In genomic region chr12:31756977-31757420, GRCh38 we compare ENCODE assay signal across 3 cellular contexts.
TF ChIP-seq lines count a peak whose summit lies in the region.

No MANE protein-coding gene starts in this region.

TF ChIP-seq in Ishikawa, 13 proteins besides CTCF, POLR2A, EP300 and RAD21:
- TF ChIP-seq YY1 (IDR thresholded peaks at IDR 0.05; ENCODE audit: low read depth) (no peak), USF1 (IDR thresholded peaks at IDR 0.05) (peak; percentile 78), TCF12 (IDR thresholded peaks at IDR 0.05; ENCODE audit: low read depth) (peak; percentile 93), EGR1 (IDR thresholded peaks at IDR 0.05) (no peak), MAX (IDR thresholded peaks at IDR 0.05) (peak; percentile 62; the same call in 1 of the 2 replicates), FOXM1 (IDR thresholded peaks at IDR 0.05; ENCODE audit: borderline replicate concordance, low read depth) (peak; percentile 81), TAF1 (IDR thresholded peaks at IDR 0.05; ENCODE audit: low read depth) (no peak), NFIC (IDR thresholded peaks at IDR 0.05) (peak; percentile 59), TEAD4 (IDR thresholded peaks at IDR 0.05) (peak; percentile 53; the same call in 1 of the 2 replicates), CEBPB (IDR thresholded peaks at IDR 0.05) (no peak; the same call in 1 of the 2 replicates), CREB1 (IDR thresholded peaks at IDR 0.05; ENCODE audit: low read depth) (no peak), REST (IDR thresholded peaks at IDR 0.05; ENCODE audit: low read depth) (no peak), ZBTB7A (IDR thresholded peaks at IDR 0.05; ENCODE audit: low read depth) (no peak)
TF ChIP-seq in Ishikawa: peak in this region for 6.

TF ChIP-seq in GM12878, 131 proteins besides CTCF, POLR2A, EP300 and RAD21:
- TF ChIP-seq NBN (IDR thresholded peaks at IDR 0.05) (no peak), MYC (IDR thresholded peaks at IDR 0.05; ENCODE audit: insufficient read depth, insufficient read length, insufficient replicate concordance, low read length, severe bottlenecking) (no peak), JUNB (IDR thresholded peaks at IDR 0.05) (0 out of 2 replicates have a peak, but pooled peaks have one; percentile 9), RUNX3 (IDR thresholded peaks at IDR 0.05; ENCODE audit: low read length) (peak; percentile 15; the same call in 1 of the 2 replicates), RAD51 (IDR thresholded peaks at IDR 0.05) (peak; percentile 39), RELB (IDR thresholded peaks at IDR 0.05; ENCODE audit: low read depth) (0 out of 2 replicates have a peak, but pooled peaks have one; percentile 10), LARP7 (IDR thresholded peaks at IDR 0.05) (no peak)

TF ChIP-seq in HepG2, 621 proteins besides CTCF, POLR2A, EP300 and RAD21:
- TF ChIP-seq MZF1 (CRISPR knock-in tag; IDR thresholded peaks at IDR 0.05; ENCODE audit: borderline replicate concordance) (no peak), MAFK (conservative IDR thresholded peaks at IDR 0.05 in 1 of 2, IDR thresholded peaks at IDR 0.05 in 1 of 2; ENCODE audit: low read length in 2 of 2) (peak in 1 of 2 experiments; percentile 9; a peak in 1 of 4 replicates), FOSL2 (CRISPR knock-in tag; IDR thresholded peaks at IDR 0.05) (peak; percentile 74), TFE3 (CRISPR knock-in tag; IDR thresholded peaks at IDR 0.05) (peak; percentile 31; the same call in 1 of the 2 replicates), GATAD2A (CRISPR knock-in tag; IDR thresholded peaks at IDR 0.05) (peak; percentile 35; the same call in 1 of the 2 replicates)
